Comparison of ENCODE assay signal across 8 cellular contexts in genomic region chr4:15956179-15956850, GRCh38. TPM values are rescaled to one million over a fixed set of nuclear protein-coding genes. Genes with fewer than 3 reads are reported as not detected.
DNase-seq lines count a peak whose midpoint lies in the region; ATAC-seq and TF ChIP-seq lines count a peak whose summit lies in the region.

No MANE protein-coding gene starts in this region.

- intact Hi-C loops in PC-9 (cut with micrococcal nuclease; ENCODE audit: unreplicated experiment): loop anchor here (1.0 to 5.0 kb wide), 6 partner anchors 44 to 241 kb away; no protein-coding TSS in a partner anchor

- H3K4me3 ChIP-seq in PC-9 (no peak overlapping the region), fibroblast of pulmonary artery (replicated peaks; ENCODE audit: low read depth, low read length) (no peak overlapping the region), neutrophil (ENCODE audit: low read depth in 1 of 2, low read length in 1 of 2) (no peak overlapping the region), thoracic aorta (no peak overlapping the region)

- no peaks in the 10 kb centered on the region for H4K20me1 ChIP-seq in PC-9 (ENCODE audit: insufficient read depth)

- no peaks in the 10 kb centered on the region for H3K9me3 Mint-ChIP-seq in activated T-cell treated with anti-CD3 and anti-CD28 coated beads, Interleukin-2, amount 50 U/mL, for 4 hours

- H3K27me3 Mint-ChIP-seq in activated T-cell treated with anti-CD3 and anti-CD28 coated beads, Interleukin-2, amount 50 U/mL, for 4 hours (ENCODE audit: low read depth): peaks cover 4% of the 10 kb centered on the region

- H3K4me2 ChIP-seq in PC-9: no peak overlapping the region

- peak; percentile 93 for TF ChIP-seq CTCF in PC-9 (conservative IDR thresholded peaks at IDR 0.05)
- peak; percentile 100 for TF ChIP-seq CTCF in fibroblast of pulmonary artery (IDR thresholded peaks at IDR 0.05; ENCODE audit: low read length, missing control alignments)
- TF ChIP-seq CTCF in neutrophil (IDR thresholded peaks at IDR 0.05): peak; percentile 88
- peak; percentile 93 for TF ChIP-seq CTCF in thoracic aorta (IDR thresholded peaks at IDR 0.05)

- no peaks in the 10 kb centered on the region for H3F3A ChIP-seq in PC-9 (ENCODE audit: insufficient read depth, low read depth)

- H3K36me3 ChIP-seq in PC-9 (ENCODE audit: low read depth) (no peaks in the 10 kb centered on the region), neutrophil (no peaks in the 10 kb centered on the region), thoracic aorta (no peaks in the 10 kb centered on the region)

- H3K4me1 Mint-ChIP-seq in activated T-cell treated with anti-CD3 and anti-CD28 coated beads, Interleukin-2, amount 50 U/mL, for 4 hours (ENCODE audit: low read depth): peaks cover 4% of the 10 kb centered on the region

- H3K79me2 ChIP-seq in PC-9 (ENCODE audit: low read depth): no peaks in the 10 kb centered on the region

- H3K27me3 ChIP-seq in PC-9 (ENCODE audit: insufficient read depth, low read depth): no peaks in the 10 kb centered on the region
- no peaks in the 10 kb centered on the region for H3K27me3 ChIP-seq in neutrophil
- no peaks in the 10 kb centered on the region for H3K27me3 ChIP-seq in thoracic aorta (replicated peaks; ENCODE audit: insufficient read depth)

- no peak overlapping the region for H3K4me3 Mint-ChIP-seq in activated T-cell treated with anti-CD3 and anti-CD28 coated beads, Interleukin-2, amount 50 U/mL, for 4 hours

- TF ChIP-seq RAD21 in Ishikawa (IDR thresholded peaks at IDR 0.05; ENCODE audit: low read depth): peak; percentile 100

- ATAC-seq in GM21737 (IDR thresholded peaks at IDR 0.05; ENCODE audit: unreplicated experiment) (peak; percentile 96), thoracic aorta (ENCODE audit: insufficient number of reproducible peaks, low FRiP score, low read depth) (no peak)
- ATAC-seq in activated T-cell treated with anti-CD3 and anti-CD28 coated beads, Interleukin-2, amount 50 U/mL, for 4 hours: peak; percentile 88 to 90

- no peak for TF ChIP-seq EP300 in Ishikawa (IDR thresholded peaks at IDR 0.05; ENCODE audit: borderline replicate concordance)

- H2AFZ ChIP-seq in PC-9: no peak overlapping the region

- CTCF ChIA-PET in PC-9 (lab: Charles Lee): interaction anchor here (0.7 to 1.6 kb wide), 6 partner anchors 50 to 477 kb away, joined by 3 to 30 read pairs (median 8); no protein-coding TSS in a partner anchor

- H3K4me1 ChIP-seq in PC-9 (replicated peaks; ENCODE audit: insufficient read depth) (peaks cover 5% of the 10 kb centered on the region; the same call in 1 of the 2 replicates), neutrophil (ENCODE audit: control insufficient read depth in 1 of 2, insufficient read depth in 1 of 2, low read depth in 1 of 2, low read length in 1 of 2) (peaks cover 9 to 16% of the 10 kb centered on the region in 2 experiments), thoracic aorta (ENCODE audit: control insufficient read depth in 1 of 2, low read depth in 2 of 2) (no peaks in the 10 kb centered on the region)

- POLR2A ChIA-PET in PC-9 (lab: Charles Lee; ENCODE audit: unreplicated experiment): interaction anchor here (0.7 kb wide), 1 partner anchor 56 kb away, joined by 5 read pairs; no protein-coding TSS in a partner anchor

- peaks cover 8% of the 10 kb centered on the region; the same call in 1 of the 2 replicates for H3K9me3 ChIP-seq in PC-9 (ENCODE audit: insufficient read depth, low read depth)
- no peaks in the 10 kb centered on the region for H3K9me3 ChIP-seq in neutrophil
- H3K9me3 ChIP-seq in thoracic aorta: no peaks in the 10 kb centered on the region

- H3K36me3 Mint-ChIP-seq in activated T-cell treated with anti-CD3 and anti-CD28 coated beads, Interleukin-2, amount 50 U/mL, for 4 hours (ENCODE audit: insufficient read depth): no peaks in the 10 kb centered on the region

- H3K9me2 ChIP-seq in PC-9 (ENCODE audit: insufficient read depth): no peaks in the 10 kb centered on the region

- BruUV-seq in PC-9 (replicated peaks; lab: Mats Ljungman, UMichigan): no TSS peak

- DNase-seq in EH (ENCODE audit: low read depth): peak; percentile 70
- DNase-seq in PC-9: peak; percentile 66 to 73
- peak; percentile 73 for DNase-seq in activated T-cell treated with anti-CD3 and anti-CD28 coated beads, Interleukin-2, amount 50 U/mL, for 4 hours
- DNase-seq in fibroblast of pulmonary artery (ENCODE audit: low read depth): peak; percentile 67
- DNase-seq in thoracic aorta (ENCODE audit: low spot score): peak; percentile 53

- H3K27ac ChIP-seq in PC-9: no peak overlapping the region
- H3K27ac ChIP-seq in neutrophil: no peak overlapping the region
- no peak overlapping the region for H3K27ac ChIP-seq in thoracic aorta

TF ChIP-seq in Ishikawa, 13 proteins besides CTCF, POLR2A, EP300 and RAD21:
- TF ChIP-seq CREB1 (IDR thresholded peaks at IDR 0.05; ENCODE audit: low read depth): no peak
- no peak for TF ChIP-seq NFIC (IDR thresholded peaks at IDR 0.05)
- peak; percentile 53; the same call in 1 of the 2 replicates for TF ChIP-seq YY1 (IDR thresholded peaks at IDR 0.05; ENCODE audit: low read depth)
- TF ChIP-seq CEBPB (IDR thresholded peaks at IDR 0.05): no peak
- TF ChIP-seq TEAD4 (IDR thresholded peaks at IDR 0.05): no peak
- no peak for TF ChIP-seq REST (IDR thresholded peaks at IDR 0.05; ENCODE audit: low read depth)

RNA-seq across cellular contexts. Expression of gene FGFBP2, which starts 6.7 kb away (rescaled TPM):
- not detected in 2 replicates for total RNA-seq in PC-9 (2021)
- 1 to 10 TPM; 2.0 to 3.9 (median 3.4) TPM for total RNA-seq in activated T-cell treated with anti-CD3 and anti-CD28 coated beads, Interleukin-2, amount 50 U/mL, for 4 hours
- not detected for total RNA-seq in thoracic aorta

RNA-seq across cellular contexts. Expression of gene FGFBP1, which starts 17.8 kb away (rescaled TPM):
- total RNA-seq in PC-9 (2021): 11.1 and 30.8 TPM in 2 replicates
- total RNA-seq in activated T-cell treated with anti-CD3 and anti-CD28 coated beads, Interleukin-2, amount 50 U/mL, for 4 hours: not detected
- not detected for total RNA-seq in thoracic aorta

Comparison
In these comparisons a context has a peak if more than half of its experiments do, and no peak if none do; other contexts are left out.
1. RNA of gene FGFBP1, which starts 17.8 kb away (total RNA-seq): 11.1 to 30.8 TPM in PC-9; not detected in activated T-cell treated with anti-CD3 and anti-CD28 coated beads, Interleukin-2, amount 50 U/mL, for 4 hours and not detected in thoracic aorta; every median in the first group is over 10 times any median in the second.
2. Peak in every context shown above with its lines, with median percentiles within 50 percentile points of each other: DNase-seq and CTCF ChIP-seq.